Comparison of ENCODE assay signal across 1 cellular context in genomic region chr1:3292868-3293562, GRCh38.
TF ChIP-seq lines count a peak whose summit lies in the region.

No MANE protein-coding gene starts in this region.

TF ChIP-seq in HepG2, 621 proteins besides CTCF, POLR2A, EP300 and RAD21 (continued from another document and continues in another):
- TF ChIP-seq HDAC1 (CRISPR knock-in tag; IDR thresholded peaks at IDR 0.05), result 0 out of 2 replicates have a peak, but pooled peaks have one; percentile 43
- TF ChIP-seq USF2 (IDR thresholded peaks at IDR 0.05; ENCODE audit: low read depth, low read length), result no peak
- no peak for TF ChIP-seq USF2 (CRISPR knock-in tag; IDR thresholded peaks at IDR 0.05; ENCODE audit: borderline replicate concordance)
- no peak for TF ChIP-seq XRCC5 (optimal IDR thresholded peaks at IDR 0.05; ENCODE audit: low read length)
- TF ChIP-seq TERF1 (CRISPR knock-in tag; IDR thresholded peaks at IDR 0.05), result no peak
- TF ChIP-seq ZNF274 (CRISPR knock-in tag; IDR thresholded peaks at IDR 0.05), result no peak
- TF ChIP-seq ARNTL (CRISPR knock-in tag; IDR thresholded peaks at IDR 0.05), result peak; percentile 87
- peak; percentile 2; the same call in 1 of the 2 replicates for TF ChIP-seq ZC3H13 (CRISPR knock-in tag; IDR thresholded peaks at IDR 0.05)
- TF ChIP-seq NR2F6 (IDR thresholded peaks at IDR 0.05), result peak; percentile 70
- TF ChIP-seq NR2F6 (CRISPR knock-in tag; IDR thresholded peaks at IDR 0.05), result peak; percentile 88
- peak; percentile 80; the same call in 1 of the 2 replicates for TF ChIP-seq AHDC1 (CRISPR knock-in tag; IDR thresholded peaks at IDR 0.05; ENCODE audit: borderline replicate concordance)
- 0 out of 2 replicates have a peak, but pooled peaks have one; percentile 52 for TF ChIP-seq ZNF607 (CRISPR knock-in tag; IDR thresholded peaks at IDR 0.05; ENCODE audit: borderline replicate concordance)
- TF ChIP-seq ZNF556 (CRISPR knock-in tag; IDR thresholded peaks at IDR 0.05; ENCODE audit: borderline replicate concordance), result 0 out of 2 replicates have a peak, but pooled peaks have one; percentile 26
- peak; percentile 74 for TF ChIP-seq RBFOX2 (IDR thresholded peaks at IDR 0.05; ENCODE audit: low read depth, low read length)
- TF ChIP-seq ZNF614 (CRISPR knock-in tag; IDR thresholded peaks at IDR 0.05; ENCODE audit: borderline replicate concordance), result no peak
- no peak for TF ChIP-seq RERE (CRISPR knock-in tag; IDR thresholded peaks at IDR 0.05; ENCODE audit: low read depth)
- peak; percentile 58; the same call in 1 of the 2 replicates for TF ChIP-seq NCOR1 (IDR thresholded peaks at IDR 0.05; ENCODE audit: borderline replicate concordance, low read length)
- peak; percentile 15 for TF ChIP-seq AGO2 (optimal IDR thresholded peaks at IDR 0.05; ENCODE audit: low read depth, low read length)
- TF ChIP-seq HNF1A (IDR thresholded peaks at IDR 0.05; ENCODE audit: low read depth), result peak; percentile 38; the same call in 1 of the 2 replicates
- TF ChIP-seq HNF1A (CRISPR knock-in tag; IDR thresholded peaks at IDR 0.05; ENCODE audit: borderline replicate concordance), result 0 out of 2 replicates have a peak, but pooled peaks have one; percentile 18
- TF ChIP-seq MED8 (CRISPR knock-in tag; IDR thresholded peaks at IDR 0.05; ENCODE audit: insufficient replicate concordance), result peak; percentile 67
- no peak for TF ChIP-seq ZNF780A (CRISPR knock-in tag; IDR thresholded peaks at IDR 0.05)
- TF ChIP-seq MNT (IDR thresholded peaks at IDR 0.05), result peak; percentile 47
- TF ChIP-seq ZNF441 (CRISPR knock-in tag; IDR thresholded peaks at IDR 0.05; ENCODE audit: borderline replicate concordance), result peak; percentile 74; the same call in 1 of the 2 replicates
- TF ChIP-seq POGK (CRISPR knock-in tag; conservative IDR thresholded peaks at IDR 0.05), result no peak
- TF ChIP-seq SKIL (CRISPR knock-in tag; IDR thresholded peaks at IDR 0.05; ENCODE audit: borderline replicate concordance), result peak; percentile 95
- no peak for TF ChIP-seq NONO (IDR thresholded peaks at IDR 0.05)
- TF ChIP-seq NONO (CRISPR knock-in tag; conservative IDR thresholded peaks at IDR 0.05), result peak; percentile 66; the same call in 1 of the 2 replicates
- no peak for TF ChIP-seq MAZ (IDR thresholded peaks at IDR 0.05; ENCODE audit: borderline replicate concordance, low read depth, low read length)
- TF ChIP-seq MAZ (CRISPR knock-in tag; IDR thresholded peaks at IDR 0.05; ENCODE audit: low read depth), result no peak
